8 cellular contexts compared by ENCODE assay signal in the genomic region with DNA sequence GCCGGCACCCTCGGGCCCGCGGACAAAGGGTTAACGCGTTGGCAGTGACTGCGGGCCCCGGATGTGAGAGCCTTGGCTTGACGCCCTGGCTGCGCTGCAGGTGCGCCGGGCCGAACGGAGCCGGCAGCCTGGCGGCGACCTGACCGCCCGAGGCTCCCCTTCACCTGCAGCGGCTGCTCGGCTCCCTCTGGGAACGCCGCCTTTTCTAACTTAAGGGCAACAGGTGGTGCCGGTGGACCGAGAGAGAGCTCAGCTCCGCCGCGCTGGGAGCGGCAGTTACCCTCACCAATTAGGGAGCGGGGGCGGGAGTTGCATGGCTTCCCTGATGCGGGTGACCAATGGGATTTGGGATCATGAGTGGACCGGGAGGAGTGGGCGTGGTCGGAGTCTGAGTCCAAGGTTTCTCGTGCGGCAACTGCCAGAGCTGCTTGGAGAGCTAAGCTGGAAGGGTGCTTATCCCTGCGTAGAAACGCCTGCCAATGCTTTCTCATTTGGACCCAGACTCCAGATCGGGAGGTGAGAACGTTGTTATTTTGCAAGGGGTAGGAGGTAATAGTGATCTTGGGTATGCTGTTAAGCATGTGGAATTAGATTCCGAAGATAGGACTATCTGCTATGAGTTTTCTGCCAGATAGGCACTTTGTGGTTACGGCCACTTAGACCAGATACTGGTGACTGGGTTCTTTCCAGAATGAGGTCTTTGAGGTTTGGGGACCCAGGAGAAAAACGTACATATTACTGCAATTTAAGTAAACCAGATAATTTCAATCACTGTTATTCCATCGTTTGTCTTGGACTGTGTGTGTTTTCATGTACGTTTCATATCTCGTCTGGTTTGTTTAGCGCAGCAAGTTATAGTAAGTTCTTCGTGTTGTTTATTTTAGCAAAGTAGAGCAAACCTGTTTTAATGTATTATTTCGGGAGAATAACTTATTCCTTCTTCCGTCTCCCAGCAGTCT. TPM values are rescaled to one million over a fixed set of nuclear protein-coding genes. Genes with fewer than 3 reads are reported as not detected.
DNase-seq lines count a peak whose midpoint lies in the region; ATAC-seq and TF ChIP-seq lines count a peak whose summit lies in the region.

A gene with protein sequence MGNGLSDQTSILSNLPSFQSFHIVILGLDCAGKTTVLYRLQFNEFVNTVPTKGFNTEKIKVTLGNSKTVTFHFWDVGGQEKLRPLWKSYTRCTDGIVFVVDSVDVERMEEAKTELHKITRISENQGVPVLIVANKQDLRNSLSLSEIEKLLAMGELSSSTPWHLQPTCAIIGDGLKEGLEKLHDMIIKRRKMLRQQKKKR (plus strand): TSS at position 421 of the 959 bp plus-strand sequence. CDS start 622 bp downstream, outside the sequence.

- no peaks in the 10 kb centered on the region for H3K9me3 ChIP-seq in thoracic aorta

- peaks cover 0 to 7% of the 10 kb centered on the region in 2 donors for H3K4me1 ChIP-seq in thoracic aorta (ENCODE audit: control insufficient read depth in 1 of 2, low read depth in 2 of 2)

- peak within 1 kb of the TSS; percentile 87 for H3K4me3 Mint-ChIP-seq in activated naive CD8-positive, alpha-beta T cell treated with anti-CD3 and anti-CD28 coated beads, Interleukin-2, amount 50 U/mL, for 24 hours
- H3K4me3 Mint-ChIP-seq in osteocyte (ENCODE audit: unreplicated experiment): peak within 1 kb of the TSS; percentile 96

- ATAC-seq in HG02623 (IDR thresholded peaks at IDR 0.05; ENCODE audit: unreplicated experiment): peak; percentile 82
- peak; percentile 70 for ATAC-seq in activated naive CD8-positive, alpha-beta T cell treated with anti-CD3 and anti-CD28 coated beads, Interleukin-2, amount 50 U/mL, for 24 hours
- ATAC-seq in Right ventricle myocardium inferior: peak; percentile 97
- peak; percentile 94 for ATAC-seq in thoracic aorta (ENCODE audit: insufficient number of reproducible peaks, low FRiP score, low read depth)

- H3K27ac Mint-ChIP-seq in activated naive CD8-positive, alpha-beta T cell treated with anti-CD3 and anti-CD28 coated beads, Interleukin-2, amount 50 U/mL, for 24 hours: peak within 1 kb of the TSS; percentile 95
- peak within 1 kb of the TSS; percentile 93 for H3K27ac Mint-ChIP-seq in osteocyte (ENCODE audit: unreplicated experiment)

- CTCF ChIA-PET in GM10248 (lab: Yijun Ruan, JAX): interaction anchor here (0.6 to 2.5 kb wide), 23 partner anchors 9 to 579 kb away, joined by 3 to 22 read pairs (median 4); a partner anchor contains a TSS

- POLR2A ChIA-PET in GM10248 (lab: Yijun Ruan, JAX): no interaction called here

- peaks cover 39% of the 10 kb centered on the region for H3K4me1 Mint-ChIP-seq in activated naive CD8-positive, alpha-beta T cell treated with anti-CD3 and anti-CD28 coated beads, Interleukin-2, amount 50 U/mL, for 24 hours
- peaks cover 39% of the 10 kb centered on the region for H3K4me1 Mint-ChIP-seq in osteocyte (ENCODE audit: unreplicated experiment)

- H3K36me3 Mint-ChIP-seq in activated naive CD8-positive, alpha-beta T cell treated with anti-CD3 and anti-CD28 coated beads, Interleukin-2, amount 50 U/mL, for 24 hours (ENCODE audit: low read depth): peaks cover 12% of the 10 kb centered on the region
- peaks cover 2% of the 10 kb centered on the region for H3K36me3 Mint-ChIP-seq in osteocyte (ENCODE audit: unreplicated experiment)

- peak within 1 kb of the TSS; percentile 80 for H3K4me3 ChIP-seq in thoracic aorta

- intact Hi-C loops in Right ventricle myocardium inferior (cut with DNase I): loop anchor here (2.0 to 5.0 kb wide), 7 partner anchors 41 to 575 kb away; no protein-coding TSS in a partner anchor

- TF ChIP-seq CTCF in GM10248 (IDR thresholded peaks at IDR 0.05; ENCODE audit: control extremely low read depth, extremely low read depth, low read depth, missing control alignments) (peak; percentile 12), osteocyte (IDR thresholded peaks at IDR 0.05) (peak; percentile 55), thoracic aorta (IDR thresholded peaks at IDR 0.05) (no peak)

- peak within 1 kb of the TSS; percentile 65 to 75 for H3K27ac ChIP-seq in thoracic aorta

- no peaks in the 10 kb centered on the region for H3K9me3 Mint-ChIP-seq in activated naive CD8-positive, alpha-beta T cell treated with anti-CD3 and anti-CD28 coated beads, Interleukin-2, amount 50 U/mL, for 24 hours
- H3K9me3 Mint-ChIP-seq in osteocyte (ENCODE audit: unreplicated experiment): no peaks in the 10 kb centered on the region

- H3K27me3 ChIP-seq in thoracic aorta (replicated peaks; ENCODE audit: insufficient read depth): no peaks in the 10 kb centered on the region

- H3K36me3 ChIP-seq in thoracic aorta: no peaks in the 10 kb centered on the region

- no peaks in the 10 kb centered on the region for H3K27me3 Mint-ChIP-seq in activated naive CD8-positive, alpha-beta T cell treated with anti-CD3 and anti-CD28 coated beads, Interleukin-2, amount 50 U/mL, for 24 hours
- no peaks in the 10 kb centered on the region for H3K27me3 Mint-ChIP-seq in osteocyte (ENCODE audit: unreplicated experiment)

- peak; percentile 87 for DNase-seq in GM10248 (ENCODE audit: extremely low spot score)
- peak; percentile 100 for DNase-seq in NCI-H1105 (lab: John Stamatoyannopoulos, UW)
- DNase-seq in SW480 (ENCODE audit: low spot score): peak; percentile 100
- DNase-seq in activated naive CD8-positive, alpha-beta T cell treated with anti-CD3 and anti-CD28 coated beads, Interleukin-2, amount 50 U/mL, for 24 hours: peak; percentile 92
- peak; percentile 98 for DNase-seq in Right ventricle myocardium inferior (ENCODE audit: missing footprints)
- peak; percentile 98 for DNase-seq in osteocyte (ENCODE audit: extremely low spot score, unreplicated experiment)
- DNase-seq in thoracic aorta (ENCODE audit: low spot score): peak; percentile 98

RNA-seq across cellular contexts. Expression of the gene that starts here (rescaled TPM):
- 10.1 TPM for total RNA-seq in Right ventricle myocardium inferior
- total RNA-seq in osteocyte: 9.6 and 11.0 TPM in 2 replicates
- 10 to 100 TPM; 13.1 to 21.0 TPM for total RNA-seq in thoracic aorta

Comparison
In these comparisons a context has a peak if more than half of its experiments do, and no peak if none do; other contexts are left out.
1. Peak in every context shown above with its lines: DNase-seq, ATAC-seq, H3K4me3 ChIP-seq and H3K27ac ChIP-seq.